19 cellular contexts compared by ENCODE assay signal in the genomic region with DNA sequence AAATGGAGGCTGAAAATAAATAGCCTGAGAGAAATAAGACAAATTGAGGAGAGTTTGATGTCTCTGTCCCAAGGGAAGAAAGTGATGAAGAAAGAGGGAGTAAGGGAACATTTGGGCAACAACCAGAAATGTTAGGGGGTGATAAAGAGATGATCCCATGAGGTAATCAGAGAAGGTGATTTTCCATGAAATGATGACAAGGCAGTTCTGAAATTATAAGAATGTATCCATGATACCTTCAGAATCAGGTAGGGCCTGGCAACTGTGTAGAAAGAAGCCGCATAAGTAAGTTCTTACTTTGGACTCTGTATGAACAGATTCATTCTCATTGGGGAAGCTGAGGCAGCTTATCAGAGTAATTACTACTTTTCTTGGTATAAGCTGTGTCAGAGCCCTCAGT.
A peak's percentile ranks its signal among the peaks of the same experiment; 100 is the strongest.
DNase-seq lines count a peak whose midpoint lies in the region; ATAC-seq, FAIRE-seq and TF ChIP-seq lines count a peak whose summit lies in the region.
"Had no signal": no experiment of that assay in that cellular context is flagged by ENCODE, and none has a peak within 500 bp of the region (broad histone marks: within the 10 kb centered on the region; RNA-seq: fewer than 3 reads in every experiment).

No MANE protein-coding gene starts in this region.

- no peak for TF ChIP-seq EP300 in A549 (IDR thresholded peaks at IDR 0.05)

- H3K4me3 Mint-ChIP-seq in activated naive CD4-positive, alpha-beta T cell treated with anti-CD3 and anti-CD28 coated beads, Interleukin-2, amount 50 U/mL, for 24 hours: no peak overlapping the region
- no peak overlapping the region for H3K4me3 Mint-ChIP-seq in glutamatergic neuron (ENCODE audit: unreplicated experiment)
- H3K4me3 Mint-ChIP-seq: B cell; CD4-positive, alpha-beta T cell; CD8-positive, alpha-beta T cell had no signal

- no peaks in the 10 kb centered on the region for H3K4me1 ChIP-seq in A549
- H3K4me1 ChIP-seq: BLaER1 treated with 17β-estradiol and CSF1 and Interleukin-3, amounts not matched to agents 10 nM and 100 nM; Caco-2 had no signal

- no peaks in the 10 kb centered on the region for H3K36me3 Mint-ChIP-seq in activated naive CD4-positive, alpha-beta T cell treated with anti-CD3 and anti-CD28 coated beads, Interleukin-2, amount 50 U/mL, for 24 hours
- no peaks in the 10 kb centered on the region for H3K36me3 Mint-ChIP-seq in activated naive CD4-positive, alpha-beta T cell treated with anti-CD3 and anti-CD28 coated beads, Interleukin-2, amount 50 U/mL, for 72 hours
- no peaks in the 10 kb centered on the region for H3K36me3 Mint-ChIP-seq in glutamatergic neuron (ENCODE audit: unreplicated experiment)
- H3K36me3 Mint-ChIP-seq: CD8-positive, alpha-beta T cell had no signal

- 89% methylated on average over 1 of the region's 1 CpG for WGBS in A549 (ENCODE audit: missing lambda C conversion rate)

- TF ChIP-seq POLR2A in A549 (IDR thresholded peaks at IDR 0.05; ENCODE audit: low read length): no peak

- H3K9me3 Mint-ChIP-seq in activated naive CD4-positive, alpha-beta T cell treated with anti-CD3 and anti-CD28 coated beads, Interleukin-2, amount 50 U/mL, for 24 hours: no peaks in the 10 kb centered on the region
- no peaks in the 10 kb centered on the region for H3K9me3 Mint-ChIP-seq in activated naive CD4-positive, alpha-beta T cell treated with anti-CD3 and anti-CD28 coated beads, Interleukin-2, amount 50 U/mL, for 72 hours
- peaks cover 10% of the 10 kb centered on the region for H3K9me3 Mint-ChIP-seq in glutamatergic neuron (ENCODE audit: unreplicated experiment)
- H3K9me3 Mint-ChIP-seq: CD4-positive, alpha-beta T cell; CD8-positive, alpha-beta T cell had no signal

- H3K4me3 ChIP-seq in A549: no peak overlapping the region
- H3K4me3 ChIP-seq: BLaER1 treated with 17β-estradiol and CSF1 and Interleukin-3, amounts not matched to agents 10 nM and 100 nM had no signal

- H3K27me3 Mint-ChIP-seq in activated naive CD4-positive, alpha-beta T cell treated with anti-CD3 and anti-CD28 coated beads, Interleukin-2, amount 50 U/mL, for 24 hours: peaks cover 2% of the 10 kb centered on the region
- H3K27me3 Mint-ChIP-seq in glutamatergic neuron (ENCODE audit: unreplicated experiment): peaks cover 10% of the 10 kb centered on the region

- ATAC-seq in activated naive CD4-positive, alpha-beta T cell treated with anti-CD3 and anti-CD28 coated beads, Interleukin-2, amount 50 U/mL, for 72 hours: no peak
- no peak for ATAC-seq in A549
- ATAC-seq: CD8-positive, alpha-beta T cell had no signal

- TF ChIP-seq RAD21 in A549 (conservative IDR thresholded peaks at IDR 0.05 in 1 of 2, IDR thresholded peaks at IDR 0.05 in 1 of 2): no peak

- no peak overlapping the region for H3K27ac ChIP-seq in A549
- H3K27ac ChIP-seq: 22Rv1; BLaER1 treated with 17β-estradiol and CSF1 and Interleukin-3, amounts not matched to agents 10 nM and 100 nM; C4-2B had no signal

- no peaks in the 10 kb centered on the region for H3K4me1 Mint-ChIP-seq in activated naive CD4-positive, alpha-beta T cell treated with anti-CD3 and anti-CD28 coated beads, Interleukin-2, amount 50 U/mL, for 24 hours
- peaks cover 30% of the 10 kb centered on the region for H3K4me1 Mint-ChIP-seq in glutamatergic neuron (ENCODE audit: low read depth, unreplicated experiment)
- H3K4me1 Mint-ChIP-seq: B cell had no signal

- no peak for FAIRE-seq in A549 (lab: Jason Lieb, UNC)
- FAIRE-seq: G401.6, GM12891, GM19239 had no signal

- peak overlapping the region; percentile 9 for H3K27ac Mint-ChIP-seq in activated naive CD4-positive, alpha-beta T cell treated with anti-CD3 and anti-CD28 coated beads, Interleukin-2, amount 50 U/mL, for 24 hours
- H3K27ac Mint-ChIP-seq in activated naive CD4-positive, alpha-beta T cell treated with anti-CD3 and anti-CD28 coated beads, Interleukin-2, amount 50 U/mL, for 72 hours: no peak overlapping the region
- peak overlapping the region; percentile 10 for H3K27ac Mint-ChIP-seq in glutamatergic neuron (ENCODE audit: unreplicated experiment)
- H3K27ac Mint-ChIP-seq: B cell; CD4-positive, alpha-beta T cell; CD8-positive, alpha-beta T cell had no signal

- CTCF ChIA-PET in A549 (lab: Yijun Ruan, JAX): no interaction called here

- DNase-seq in activated naive CD4-positive, alpha-beta T cell treated with anti-CD3 and anti-CD28 coated beads, Interleukin-2, amount 50 U/mL, for 72 hours (ENCODE audit: low spot score in 2 of 2): no peak
- DNase-seq in A549 (ENCODE audit: low read depth in 1 of 2, low spot score in 1 of 2) (no peak), glutamatergic neuron (no peak), SKM-1 treated with dmso at 0.1 percent for 144 hours (lab: John Stamatoyannopoulos, UW; ENCODE audit: unreplicated experiment) (no peak)
- DNase-seq: ACHN; Caco-2; Calu3; CD4-positive, alpha-beta T cell; CD8-positive, alpha-beta T cell; DMS79 treated with DMSO at 0.1 percent for 48 hours; GF-D8 had no signal

- TF ChIP-seq CTCF in A549 (IDR thresholded peaks at IDR 0.05) (no peak), glutamatergic neuron (IDR thresholded peaks at IDR 0.05; ENCODE audit: partially characterized antibody, unreplicated experiment) (no peak)

- no peak overlapping the region for H3K4me2 ChIP-seq in A549
- H3K4me2 ChIP-seq: BLaER1 treated with 17β-estradiol and CSF1 and Interleukin-3, amounts not matched to agents 10 nM and 100 nM had no signal

- H3K9me3 ChIP-seq in A549: no peaks in the 10 kb centered on the region
- H3K9me3 ChIP-seq: BLaER1 treated with 17β-estradiol and CSF1 and Interleukin-3, amounts not matched to agents 10 nM and 100 nM; Caco-2 had no signal

- POLR2A ChIA-PET in A549 (lab: Yijun Ruan, JAX): no interaction called here

TF ChIP-seq in A549, 52 proteins besides CTCF, POLR2A, EP300 and RAD21:
- TF ChIP-seq POLR2AphosphoS2 (conservative IDR thresholded peaks at IDR 0.05; ENCODE audit: low read length): no peak
- peak; percentile 41 for TF ChIP-seq MAFK (IDR thresholded peaks at IDR 0.05; ENCODE audit: partially characterized antibody)
- TF ChIP-seq, protein P1, sequence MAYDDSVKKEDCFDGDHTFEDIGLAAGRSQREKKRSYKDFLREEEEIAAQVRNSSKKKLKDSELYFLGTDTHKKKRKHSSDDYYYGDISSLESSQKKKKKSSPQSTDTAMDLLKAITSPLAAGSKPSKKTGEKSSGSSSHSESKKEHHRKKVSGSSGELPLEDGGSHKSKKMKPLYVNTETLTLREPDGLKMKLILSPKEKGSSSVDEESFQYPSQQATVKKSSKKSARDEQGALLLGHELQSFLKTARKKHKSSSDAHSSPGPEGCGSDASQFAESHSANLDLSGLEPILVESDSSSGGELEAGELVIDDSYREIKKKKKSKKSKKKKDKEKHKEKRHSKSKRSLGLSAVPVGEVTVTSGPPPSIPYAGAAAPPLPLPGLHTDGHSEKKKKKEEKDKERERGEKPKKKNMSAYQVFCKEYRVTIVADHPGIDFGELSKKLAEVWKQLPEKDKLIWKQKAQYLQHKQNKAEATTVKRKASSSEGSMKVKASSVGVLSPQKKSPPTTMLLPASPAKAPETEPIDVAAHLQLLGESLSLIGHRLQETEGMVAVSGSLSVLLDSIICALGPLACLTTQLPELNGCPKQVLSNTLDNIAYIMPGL (CRISPR knock-in tag; IDR thresholded peaks at IDR 0.05; ENCODE audit: borderline replicate concordance): no peak
- TF ChIP-seq HOXB13 (CRISPR knock-in tag; IDR thresholded peaks at IDR 0.05; ENCODE audit: low read depth): no peak

Comparison
In these comparisons a context has a peak if more than half of its experiments do, and no peak if none do; other contexts are left out.
1. H3K27ac Mint-ChIP-seq: peak in activated naive CD4-positive, alpha-beta T cell treated with anti-CD3 and anti-CD28 coated beads, Interleukin-2, amount 50 U/mL, for 24 hours (single experiment) and glutamatergic neuron (single experiment); none in activated naive CD4-positive, alpha-beta T cell treated with anti-CD3 and anti-CD28 coated beads, Interleukin-2, amount 50 U/mL, for 72 hours (0 of 2).